Comparison of ENCODE assay signal across 37 cellular contexts in genomic region chr12:116901612-116902011, GRCh38. TPM values are rescaled to one million over a fixed set of nuclear protein-coding genes. Genes with fewer than 3 reads are reported as not detected.
DNase-seq lines count a peak whose midpoint lies in the region; ATAC-seq, FAIRE-seq and TF ChIP-seq lines count a peak whose summit lies in the region.
"Had no signal": no experiment of that assay in that cellular context is flagged by ENCODE, and none has a peak within 500 bp of the region (broad histone marks: within the 10 kb centered on the region; RNA-seq: fewer than 3 reads in every experiment).

No MANE protein-coding gene starts in this region.

- H3K4me2 ChIP-seq in K562 (ENCODE audit: insufficient read depth, low read length) = no peak overlapping the region
- H3K4me2 ChIP-seq in H1 (ENCODE audit: insufficient read depth in 1 of 2, low read depth in 2 of 2, low read length in 2 of 2) = no peak overlapping the region
- H3K4me2 ChIP-seq: A549; BLaER1; BLaER1 treated with 17β-estradiol and CSF1 and Interleukin-3, amounts not matched to agents 10 nM and 100 nM had no signal

- H3K56ac ChIP-seq in H1 (replicated peaks; ENCODE audit: insufficient read length, low read depth, low read length) = no peak overlapping the region

- no peak overlapping the region for H4K8ac ChIP-seq in H1 (ENCODE audit: extremely low read depth, insufficient read depth, low read length)

- no peaks in the 10 kb centered on the region for H3K36me3 Mint-ChIP-seq in activated T-helper 17 cell treated with anti-CD3 and anti-CD28 coated beads, Interleukin-2, amount 50 U/mL, for 72 hours (ENCODE audit: low read depth)
- H3K36me3 Mint-ChIP-seq: CD14-positive monocyte; CD4-positive, alpha-beta memory T cell; CD4-positive, CD25-positive, alpha-beta regulatory T cell; CD8-positive, alpha-beta T cell had no signal

- H3K18ac ChIP-seq in H1 (ENCODE audit: extremely low read depth, low read length) = no peak overlapping the region

- peaks cover 32% of the 10 kb centered on the region for H3K27me3 Mint-ChIP-seq in activated T-helper 17 cell treated with anti-CD3 and anti-CD28 coated beads, Interleukin-2, amount 50 U/mL, for 72 hours

- no peaks in the 10 kb centered on the region for H3K36me3 ChIP-seq in HEK293 (ENCODE audit: control insufficient read depth in 2 of 2, insufficient read depth in 1 of 2, low read length in 2 of 2)
- H3K36me3 ChIP-seq in K562 (ENCODE audit: control insufficient read depth, insufficient read depth, low read length) = no peaks in the 10 kb centered on the region
- H3K36me3 ChIP-seq in H1 (ENCODE audit: control insufficient read depth in 2 of 4, insufficient read depth in 4 of 4, low read length in 3 of 4) = no peaks in the 10 kb centered on the region
- H3K36me3 ChIP-seq: BE2C; BLaER1; BLaER1 treated with 17β-estradiol and CSF1 and Interleukin-3, amounts not matched to agents 10 nM and 100 nM had no signal

- H3K27ac Mint-ChIP-seq in activated T-helper 17 cell treated with anti-CD3 and anti-CD28 coated beads, Interleukin-2, amount 50 U/mL, for 72 hours = no peak overlapping the region
- H3K27ac Mint-ChIP-seq: B cell; CD14-positive monocyte; CD4-positive, alpha-beta memory T cell; CD4-positive, alpha-beta T cell; CD4-positive, CD25-positive, alpha-beta regulatory T cell; CD8-positive, alpha-beta memory T cell; CD8-positive, alpha-beta T cell had no signal

- TF ChIP-seq EP300 in K562 (IDR thresholded peaks at IDR 0.05; ENCODE audit: low read length) (no peak), H1 (IDR thresholded peaks at IDR 0.05; ENCODE audit: borderline replicate concordance in 1 of 2, low read depth in 2 of 2, low read length in 2 of 2) (no peak)

- H3K9me1 ChIP-seq in K562 (ENCODE audit: control insufficient read depth, insufficient read depth, low read length) = no peaks in the 10 kb centered on the region

- no peak overlapping the region for H3K14ac ChIP-seq in H1 (ENCODE audit: insufficient read length)

- no peaks in the 10 kb centered on the region for H3K23me2 ChIP-seq in H1 (ENCODE audit: low read depth, low read length)

- H4K20me1 ChIP-seq in K562 (replicated peaks; ENCODE audit: control insufficient read depth, insufficient read depth, low read length) (no peaks in the 10 kb centered on the region), H1 (replicated peaks in 1 of 2; ENCODE audit: control insufficient read depth in 1 of 2, insufficient read depth in 2 of 2, low read length in 2 of 2) (no peaks in the 10 kb centered on the region)
- H4K20me1 ChIP-seq: BLaER1; BLaER1 treated with 17β-estradiol and CSF1 and Interleukin-3, amounts not matched to agents 10 nM and 100 nM had no signal

- POLR2A ChIA-PET in HEK293 (lab: Yijun Ruan, JAX) (no interaction called here), K562 (lab: Yijun Ruan, JAX) (no interaction called here), H1 (lab: Charles Lee; ENCODE audit: partially characterized antibody) (interaction anchor here (0.6 kb wide), 1 partner anchor 20 kb away, joined by 3 read pairs; no protein-coding TSS in a partner anchor)

- H2AFZ ChIP-seq in K562 (ENCODE audit: low read depth, low read length) (no peak overlapping the region), H1 (ENCODE audit: low read length) (no peak overlapping the region)

- DNase-seq in K562 (ENCODE audit: extremely low read depth in 1 of 4, low spot score in 3 of 4) (no peak), H1 (ENCODE audit: low read depth in 1 of 2, low spot score in 2 of 2) (no peak), nucleus accumbens (lab: John Stamatoyannopoulos, UW) (no peak)
- DNase-seq: 8988T; ACHN; AML-193; BE2C; C1 segment of cervical spinal cord; Caco-2; Calu3; CD4-positive, alpha-beta memory T cell; CD4-positive, alpha-beta T cell; CD4-positive, CD25-positive, alpha-beta regulatory T cell; CD8-positive, alpha-beta memory T cell; CD8-positive, alpha-beta T cell; COR-L47; DMS 273 treated with DMSO at 0.1 percent for 48 hours; DMS153; DMS53; DMS79; DMS79 treated with DMSO at 0.1 percent for 48 hours; DND-41; EL had no signal

- H3K4me1 ChIP-seq in HEK293 (ENCODE audit: control insufficient read depth, insufficient read depth, low read length) (no peaks in the 10 kb centered on the region), K562 (replicated peaks in 1 of 2; ENCODE audit: control insufficient read depth in 2 of 2, insufficient read depth in 2 of 2, low read length in 2 of 2) (no peaks in the 10 kb centered on the region; a peak in 1 of 5 replicates), H1 (replicated peaks in 1 of 4; ENCODE audit: control insufficient read depth in 3 of 4, insufficient read depth in 4 of 4, low read length in 3 of 4) (no peaks in the 10 kb centered on the region; a peak in 1 of 7 replicates)
- H3K4me1 ChIP-seq: A549, BE2C, Caco-2 had no signal

- H2BK120ac ChIP-seq in H1 (replicated peaks; ENCODE audit: low read depth, low read length) = no peak overlapping the region

- H3K9me3 Mint-ChIP-seq in activated T-helper 17 cell treated with anti-CD3 and anti-CD28 coated beads, Interleukin-2, amount 50 U/mL, for 72 hours = no peaks in the 10 kb centered on the region
- H3K9me3 Mint-ChIP-seq: CD4-positive, alpha-beta T cell; CD8-positive, alpha-beta T cell had no signal

- ATAC-seq in K562 (no peak), GM18868 (IDR thresholded peaks at IDR 0.05; ENCODE audit: unreplicated experiment) (no peak)
- ATAC-seq in activated T-helper 17 cell treated with anti-CD3 and anti-CD28 coated beads, Interleukin-2, amount 50 U/mL, for 72 hours (replicated peaks) = no peak
- ATAC-seq: A549; CD8-positive, alpha-beta T cell had no signal

- no peak overlapping the region for H2BK20ac ChIP-seq in H1 (ENCODE audit: low read length)

- TF ChIP-seq CTCF in HEK293 (tag by site-specific recombination; IDR thresholded peaks at IDR 0.05) (no peak), K562 (IDR thresholded peaks at IDR 0.05 in 2 of 3, conservative IDR thresholded peaks at IDR 0.05 in 1 of 3; ENCODE audit: insufficient read depth in 2 of 3, low read depth in 1 of 3, low read length in 3 of 3) (no peak), H1 (IDR thresholded peaks at IDR 0.05; ENCODE audit: control extremely low read depth in 1 of 3, insufficient read depth in 1 of 3, low read depth in 1 of 3, low read length in 3 of 3) (no peak)

- BruUV-seq in K562 (replicated peaks; lab: Mats Ljungman, UMichigan) = no TSS peak

- H3K4me3 ChIP-seq in HEK293 (ENCODE audit: low read depth, low read length) (no peak overlapping the region), K562 (no peak overlapping the region), H1 (ENCODE audit: extremely low read depth in 1 of 4, insufficient read depth in 2 of 4, low read depth in 3 of 4, low read length in 4 of 4) (no peak overlapping the region)
- H3K4me3 ChIP-seq: A549; BLaER1; BLaER1 treated with 17β-estradiol and CSF1 and Interleukin-3, amounts not matched to agents 10 nM and 100 nM had no signal

- intact Hi-C loops in K562 (cut with micrococcal nuclease) = no loop called here

- no peak overlapping the region for H3K27ac ChIP-seq in HEK293 (ENCODE audit: extremely low read depth, low read depth, low read length)
- H3K27ac ChIP-seq in K562 (ENCODE audit: extremely low read depth, low read depth, low read length) = no peak overlapping the region
- H3K27ac ChIP-seq in H1 (ENCODE audit: low read depth, low read length) = no peak overlapping the region
- H3K27ac ChIP-seq: 22Rv1; A549; BLaER1; BLaER1 treated with 17β-estradiol and CSF1 and Interleukin-3, amounts not matched to agents 10 nM and 100 nM; C4-2B had no signal

- no peak overlapping the region for H3K23ac ChIP-seq in H1 (ENCODE audit: insufficient read length)

- no peak overlapping the region for H2BK5ac ChIP-seq in H1 (ENCODE audit: low read depth, low read length)

- H3K9me3 ChIP-seq in HEK293 (ENCODE audit: control insufficient read depth, insufficient read depth, low read depth, low read length) (no peaks in the 10 kb centered on the region), K562 (replicated peaks; ENCODE audit: control insufficient read depth, insufficient read depth, low read depth, low read length) (no peaks in the 10 kb centered on the region), H1 (ENCODE audit: insufficient read depth in 2 of 2, low read depth in 1 of 2, low read length in 1 of 2) (no peaks in the 10 kb centered on the region)
- H3K9me3 ChIP-seq: BE2C, Caco-2 had no signal

- no peak for TF ChIP-seq POLR2A in K562 (conservative IDR thresholded peaks at IDR 0.05)
- TF ChIP-seq POLR2A in H1 (IDR thresholded peaks at IDR 0.05; ENCODE audit: control extremely low read depth in 1 of 2, low read depth in 2 of 2, low read length in 2 of 2) = no peak

- H3K9ac ChIP-seq in K562 (ENCODE audit: insufficient read depth in 1 of 2, low read depth in 2 of 2, low read length in 2 of 2) (no peak overlapping the region), H1 (replicated peaks in 1 of 4; ENCODE audit: extremely low read depth in 1 of 4, low read depth in 3 of 4, low read length in 3 of 4) (no peak overlapping the region)
- H3K9ac ChIP-seq: BLaER1; BLaER1 treated with 17β-estradiol and CSF1 and Interleukin-3, amounts not matched to agents 10 nM and 100 nM had no signal

- no peak overlapping the region for H3K4me3 Mint-ChIP-seq in activated T-helper 17 cell treated with anti-CD3 and anti-CD28 coated beads, Interleukin-2, amount 50 U/mL, for 72 hours
- H3K4me3 Mint-ChIP-seq: B cell; CD14-positive monocyte; CD4-positive, alpha-beta memory T cell; CD4-positive, alpha-beta T cell; CD4-positive, CD25-positive, alpha-beta regulatory T cell; CD8-positive, alpha-beta memory T cell; CD8-positive, alpha-beta T cell had no signal

- no peak overlapping the region for H2AK5ac ChIP-seq in H1 (ENCODE audit: low read depth, low read length)

- CTCF ChIA-PET in HEK293 (lab: Yijun Ruan, JAX) = no interaction called here
- CTCF ChIA-PET in K562 (lab: Yijun Ruan, JAX; ENCODE audit: low intra/inter-chr PET ratio) = no interaction called here
- CTCF ChIA-PET in H1 (lab: Charles Lee; ENCODE audit: partially characterized antibody) = interaction anchor here (0.6 to 1.2 kb wide), 4 partner anchors 15 to 40 kb away, joined by 3 to 5 read pairs (median 4); no protein-coding TSS in a partner anchor

- no peak overlapping the region for H4K5ac ChIP-seq in H1 (ENCODE audit: insufficient read length, low read depth, low read length)

- WGBS in K562 (ENCODE audit: insufficient coverage, low coverage, missing lambda C conversion rate) = 0% methylated on average over 2 of the region's 2 CpGs
- 86% methylated on average over 2 of the region's 2 CpGs; no CpG with 5 or more reads in 1 of the 2 experiments for WGBS in H1 (ENCODE audit: extremely low coverage in 1 of 2, insufficient coverage in 1 of 2, insufficient read length in 1 of 2, insufficient replicate concordance in 2 of 2, low coverage in 1 of 2, low lambda C conversion rate in 2 of 2, missing lambda C conversion rate in 1 of 2), 2 experiments

- TF ChIP-seq RAD21 in K562 (CRISPR knock-in tag; conservative IDR thresholded peaks at IDR 0.05 in 1 of 2, IDR thresholded peaks at IDR 0.05 in 1 of 2) (no peak), H1 (IDR thresholded peaks at IDR 0.05 in 1 of 2, conservative IDR thresholded peaks at IDR 0.05 in 1 of 2; ENCODE audit: low read depth in 2 of 2, low read length in 2 of 2) (no peak)

- H2BK12ac ChIP-seq in H1 (ENCODE audit: low read depth, low read length) = no peak overlapping the region

- peaks cover 8 to 14% of the 10 kb centered on the region in 2 experiments; a peak in 4 of 5 replicates for H3K27me3 ChIP-seq in K562 (ENCODE audit: control insufficient read depth in 2 of 2, insufficient read depth in 2 of 2, low read length in 2 of 2)
- no peaks in the 10 kb centered on the region for H3K27me3 ChIP-seq in H1 (replicated peaks in 1 of 4; ENCODE audit: control insufficient read depth in 3 of 4, extremely low read depth in 1 of 4, insufficient read depth in 3 of 4, low read length in 3 of 4)
- H3K27me3 ChIP-seq: BE2C, BLaER1 had no signal

- no peaks in the 10 kb centered on the region for H3K4me1 Mint-ChIP-seq in activated T-helper 17 cell treated with anti-CD3 and anti-CD28 coated beads, Interleukin-2, amount 50 U/mL, for 72 hours
- H3K4me1 Mint-ChIP-seq: B cell; CD14-positive monocyte; CD4-positive, alpha-beta memory T cell; CD4-positive, CD25-positive, alpha-beta regulatory T cell; CD8-positive, alpha-beta memory T cell had no signal

- H3K4ac ChIP-seq in H1 (replicated peaks; ENCODE audit: insufficient read length, low read depth, low read length) = no peak overlapping the region

- no peak for FAIRE-seq in K562 (lab: Jason Lieb, UNC)
- no peak for FAIRE-seq in H1 (lab: Jason Lieb, UNC)
- FAIRE-seq: A204.1, A549, D721Med had no signal

- no peaks in the 10 kb centered on the region for H3K79me2 ChIP-seq in K562 (ENCODE audit: control insufficient read depth, insufficient read depth, low read length)
- no peaks in the 10 kb centered on the region for H3K79me2 ChIP-seq in H1 (ENCODE audit: control insufficient read depth in 1 of 2, insufficient read depth in 2 of 2, low read length in 2 of 2)

- no peak overlapping the region for H2BK15ac ChIP-seq in H1 (ENCODE audit: low read length)

- H3K79me1 ChIP-seq in H1 (ENCODE audit: low read depth, low read length) = no peaks in the 10 kb centered on the region

- H4K91ac ChIP-seq in H1 (replicated peaks; ENCODE audit: insufficient read length, low read length) = no peak overlapping the region

- in situ Hi-C loops in K562 (cut with MboI) = no loop called here

RNA-seq across cellular contexts. Expression of gene FBXW8, which starts 9.1 kb away (rescaled TPM):
- 22.7 and 26.4 TPM in 2 replicates for total RNA-seq in K562 (2011; cell fraction: chromatin; rRNA removed; ENCODE audit: low replicate concordance)
- total RNA-seq in K562 (2011; cell fraction: nucleolus; rRNA removed) = 9.8 and 11.3 TPM in 2 replicates
- 17.7 and 31.7 TPM in 2 replicates for total RNA-seq in K562 (2011; cell fraction: nucleoplasm; rRNA removed)
- total RNA-seq in K562 (2014; rRNA removed) (6.7 and 7.0 TPM in 2 replicates), K562 (2014; rRNA removed; fragmentation: Illumina TruSeq; extraction: Trizol) (2.7 and 3.9 TPM in 2 replicates), K562 (2015; rRNA removed; fragmentation: Illumina TruSeq; extraction: Trizol) (4.0 and 4.1 TPM in 2 replicates), K562 (2021) (8.1 and 8.3 TPM in 2 replicates)
- polyA plus RNA-seq in K562 (2011; rRNA removed) (6.7 and 9.7 TPM in 2 replicates), K562 (2014; fragmentation: Illumina TruSeq; extraction: Trizol) (4.8 and 6.2 TPM in 2 replicates), K562 (2014; fragmentation: Nextera tagmentation; extraction: Ambion mirVana) (under 1 TPM; 0.58 to 0.69 TPM), K562 (2014; rRNA removed) (3.6 and 4.4 TPM in 2 replicates), H1 (2011; rRNA removed) (15.8 and 17.9 TPM in 2 replicates)
- 6.4 and 7.3 TPM in 2 replicates for polyA plus RNA-seq in K562 (2011; cell fraction: cytosol; rRNA removed)
- polyA plus RNA-seq in K562 (2011; cell fraction: nucleus; rRNA removed) = 13.8 and 15.6 TPM in 2 replicates
- 4.6 and 9.9 TPM in 2 replicates for polyA plus RNA-seq in K562 (2012)
- 15.4 and 19.4 TPM in 2 replicates for polyA minus RNA-seq in K562 (2011; rRNA and poly(A)+ RNA removed)
- polyA minus RNA-seq in K562 (2011; cell fraction: cytosol; rRNA and poly(A)+ RNA removed) = 5.4 and 9.7 TPM in 2 replicates
- 9.0 and 12.6 TPM in 2 replicates for polyA minus RNA-seq in K562 (2011; cell fraction: nucleus; rRNA and poly(A)+ RNA removed)
- 15.9 and 16.0 TPM in 2 replicates for total RNA-seq in H1 (2021; fragmentation: NEBNext Ultra II Directional; extraction: Animal tissue kit (Norgen Biotek cat#: 25700))
- 13.1 TPM for polyA plus RNA-seq in H1 (2011; cell fraction: cytosol; rRNA removed)
- 30.0 TPM for polyA plus RNA-seq in H1 (2011; cell fraction: nucleus; rRNA removed)
- polyA plus RNA-seq in H1 (2012, experiment 1 of 2) = 11.6 to 16.3 TPM (median 12.9 TPM) in 4 replicates
- polyA plus RNA-seq in H1 (2012, experiment 2 of 2) = 3.5 TPM
- polyA plus RNA-seq in H1 (2013, experiment 1 of 2) = 11.7 TPM
- polyA plus RNA-seq in H1 (2013, experiment 2 of 2) = 10.7 TPM
- 29.7 and 29.9 TPM in 2 replicates for polyA minus RNA-seq in H1 (2011; rRNA and poly(A)+ RNA removed)
- 10.3 TPM for polyA minus RNA-seq in H1 (2011; cell fraction: cytosol; rRNA and poly(A)+ RNA removed)
- polyA minus RNA-seq in H1 (2011; cell fraction: nucleus; rRNA and poly(A)+ RNA removed) = 35.6 TPM
- 1 to 10 TPM; 2.4 to 8.8 TPM for total RNA-seq in activated T-helper 17 cell treated with anti-CD3 and anti-CD28 coated beads, Interleukin-2, amount 50 U/mL, for 72 hours

RNA-seq across cellular contexts. Expression of gene HRK, which starts 20.4 kb away (rescaled TPM):
- total RNA-seq in K562 (2011; cell fraction: chromatin; rRNA removed; ENCODE audit: low replicate concordance) = not detected in 2 replicates
- total RNA-seq in K562 (2011; cell fraction: nucleolus; rRNA removed) = not detected in 2 replicates
- not detected in 2 replicates for total RNA-seq in K562 (2011; cell fraction: nucleoplasm; rRNA removed)
- 0.05 TPM in 1 of 2 replicates, not detected in the other for total RNA-seq in K562 (2014; rRNA removed)
- total RNA-seq in K562 (2014; rRNA removed; fragmentation: Illumina TruSeq; extraction: Trizol) = 0.04 TPM in 1 of 2 replicates, not detected in the other
- total RNA-seq in K562 (2015; rRNA removed; fragmentation: Illumina TruSeq; extraction: Trizol) = not detected in 2 replicates
- total RNA-seq in K562 (2021) = not detected in 2 replicates
- polyA plus RNA-seq in K562 (2011; rRNA removed) = 0.04 TPM in 1 of 2 replicates, not detected in the other
- polyA plus RNA-seq in K562 (2011; cell fraction: cytosol; rRNA removed) = 0.01 TPM in 2 replicates
- polyA plus RNA-seq in K562 (2011; cell fraction: nucleus; rRNA removed) = not detected in 2 replicates
- 0.10 TPM in 1 of 2 replicates, not detected in the other for polyA plus RNA-seq in K562 (2012)
- not detected in 2 replicates for polyA plus RNA-seq in K562 (2014; fragmentation: Illumina TruSeq; extraction: Trizol)
- polyA plus RNA-seq in K562 (2014; fragmentation: Nextera tagmentation; extraction: Ambion mirVana) = not detected
- 0.01 TPM in 1 of 2 replicates, not detected in the other for polyA plus RNA-seq in K562 (2014; rRNA removed)
- polyA minus RNA-seq in K562 (2011; rRNA and poly(A)+ RNA removed) = 0.03 TPM in 1 of 2 replicates, not detected in the other
- not detected in 2 replicates for polyA minus RNA-seq in K562 (2011; cell fraction: cytosol; rRNA and poly(A)+ RNA removed)
- not detected in 2 replicates for polyA minus RNA-seq in K562 (2011; cell fraction: nucleus; rRNA and poly(A)+ RNA removed)
- 2.7 TPM in 2 replicates for total RNA-seq in H1 (2021; fragmentation: NEBNext Ultra II Directional; extraction: Animal tissue kit (Norgen Biotek cat#: 25700))
- polyA plus RNA-seq in H1 (2011; rRNA removed) = 1.1 and 1.6 TPM in 2 replicates
- polyA plus RNA-seq in H1 (2011; cell fraction: cytosol; rRNA removed) = 1.4 TPM
- polyA plus RNA-seq in H1 (2011; cell fraction: nucleus; rRNA removed) = 0.61 TPM
- 1.4 to 2.2 TPM (median 1.9 TPM) in 4 replicates for polyA plus RNA-seq in H1 (2012, experiment 1 of 2)
- polyA plus RNA-seq in H1 (2012, experiment 2 of 2) = 0.63 TPM
- 0.85 TPM for polyA plus RNA-seq in H1 (2013, experiment 1 of 2)
- 0.90 TPM for polyA plus RNA-seq in H1 (2013, experiment 2 of 2)
- polyA minus RNA-seq in H1 (2011; rRNA and poly(A)+ RNA removed) = 1.6 TPM in 2 replicates
- polyA minus RNA-seq in H1 (2011; cell fraction: cytosol; rRNA and poly(A)+ RNA removed) = 2.1 TPM
- polyA minus RNA-seq in H1 (2011; cell fraction: nucleus; rRNA and poly(A)+ RNA removed) = 0.60 TPM
- total RNA-seq in activated T-helper 17 cell treated with anti-CD3 and anti-CD28 coated beads, Interleukin-2, amount 50 U/mL, for 72 hours = not detected
- total RNA-seq: Calu3; CD4-positive, alpha-beta memory T cell; CD4-positive, alpha-beta T cell; CD8-positive, alpha-beta memory T cell had no signal
- polyA plus RNA-seq: AG04450; BJ; CD14-positive monocyte; CD4-positive, CD25-positive, alpha-beta regulatory T cell; CD8-positive, alpha-beta memory T cell had no signal

Comparison
In these comparisons a context has a peak if more than half of its experiments do, and no peak if none do; other contexts are left out.
1. Of the 44 proteins assayed by ChIP-seq in both K562 and HEK293: peak only in K562: none; only in HEK293: none; in both: ZNF146; in neither: 43.